In the genomic region with DNA sequence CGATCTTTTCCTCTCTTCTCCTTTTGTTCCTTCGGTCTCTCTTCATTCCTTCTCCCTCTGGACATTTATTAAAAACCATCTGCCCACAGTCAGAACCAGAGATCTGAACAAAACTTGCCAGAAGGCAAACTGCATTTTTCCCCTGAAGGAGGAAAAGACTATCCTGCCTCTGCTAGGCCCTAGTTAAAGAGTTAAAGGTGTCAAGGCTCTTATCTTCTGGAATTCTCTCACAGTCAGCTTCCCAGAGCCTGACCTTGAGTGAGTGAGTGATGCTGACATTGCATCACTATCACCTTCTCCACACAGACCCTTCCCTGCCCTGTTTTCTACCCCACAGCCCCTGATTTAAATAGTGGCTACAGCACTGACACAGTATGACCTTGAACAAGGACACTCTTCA, we compare ENCODE assay signal across 30 cellular contexts. TPM values are rescaled to one million over a fixed set of nuclear protein-coding genes. Genes with fewer than 3 reads are reported as not detected.
"Had no signal": no experiment of that assay in that cellular context is flagged by ENCODE, and none has a peak within 500 bp of the region (broad histone marks: within the 10 kb centered on the region; RNA-seq: fewer than 3 reads in every experiment).

No MANE protein-coding gene starts in this region.

- H3K36me3 ChIP-seq: ascending aorta, MG63 had no signal

- ATAC-seq: activated CD8-positive, alpha-beta memory T cell treated with anti-CD3 and anti-CD28 coated beads, Interleukin-2, amount 10 ng/mL, durations not matched to agents 7 days and 5 days; activated naive CD4-positive, alpha-beta T cell treated with anti-CD3 and anti-CD28 coated beads, Interleukin-2, amount 50 U/mL, for 72 hours; activated naive CD8-positive, alpha-beta T cell treated with anti-CD3 and anti-CD28 coated beads, Interleukin-2, amount 50 U/mL, for 24 hours; activated T-cell treated with anti-CD3 and anti-CD28 coated beads, Interleukin-2, amount 50 U/mL, for 4 hours; body of pancreas; PC-3; T-cell had no signal

- H3K4me3 ChIP-seq: ascending aorta, body of pancreas, MG63 had no signal

- H3K27ac ChIP-seq: ascending aorta, body of pancreas, VCaP had no signal

- FAIRE-seq: RCC 7860, TTC549 had no signal

- H3K4me1 ChIP-seq: ascending aorta, body of pancreas had no signal

- DNase-seq: activated CD4-positive, alpha-beta memory T cell treated with anti-CD3 and anti-CD28 coated beads, Interleukin-2, amount 10 ng/mL, durations not matched to agents 7 days and 5 days; activated CD4-positive, alpha-beta T cell treated with anti-CD3 and anti-CD28 coated beads, Interleukin-2, amount 50 U/mL, for 1 hour; activated CD4-positive, CD25-positive, alpha-beta regulatory T cell; activated CD8-positive, alpha-beta memory T cell treated with anti-CD3 and anti-CD28 coated beads, Interleukin-2, amount 10 ng/mL, durations not matched to agents 7 days and 5 days; activated effector memory CD4-positive, alpha-beta T cell treated with anti-CD3 and anti-CD28 coated beads, Interleukin-2, amount 50 U/mL, for 16 hours; activated naive CD4-positive, alpha-beta T cell treated with Interleukin-2 at 50 U/mL for 16 hours; activated naive CD8-positive, alpha-beta T cell treated with anti-CD3 and anti-CD28 coated beads, Interleukin-2, amount 50 U/mL, for 24 hours; activated T-cell treated with anti-CD3 and anti-CD28 coated beads, Interleukin-2, amount 50 U/mL, for 4 hours; amniotic stem cell; body of pancreas; caudate nucleus; MG63; MV-4-11; NCI-H1092 treated with DMSO at 0.1 percent for 48 hours; NCI-H1417 treated with DMSO at 0.1 percent for 48 hours; NCI-H1694 treated with DMSO at 0.1 percent for 48 hours; NCI-H2029 treated with DMSO at 0.1 percent for 48 hours; NCI-H345; NCI-H510A; NCI-H69; PC-3; SIG-M5; T-cell; T-helper 2 cell; T1000 had no signal

- H3K27me3 ChIP-seq: ascending aorta, body of pancreas had no signal

- H3K9me3 ChIP-seq: body of pancreas, MG63 had no signal

RNA-seq across cellular contexts. Expression of a gene that starts 16.4 kb away (rescaled TPM):
- total RNA-seq: activated CD4-positive, alpha-beta memory T cell treated with anti-CD3 and anti-CD28 coated beads, Interleukin-2, amount 10 ng/mL, durations not matched to agents 7 days and 5 days; activated CD8-positive, alpha-beta memory T cell treated with anti-CD3 and anti-CD28 coated beads, Interleukin-2, amount 10 ng/mL, durations not matched to agents 7 days and 5 days; activated T-cell treated with anti-CD3 and anti-CD28 coated beads, Interleukin-2, amount 50 U/mL, for 4 hours; ascending aorta; body of pancreas had no signal
